Comparison of ENCODE assay signal across 23 cellular contexts in genomic region chr5:87589587-87589986, GRCh38.
A peak's percentile ranks its signal among the peaks of the same experiment; 100 is the strongest.
DNase-seq lines count a peak whose midpoint lies in the region; ATAC-seq, FAIRE-seq and TF ChIP-seq lines count a peak whose summit lies in the region.
"Had no signal": no experiment of that assay in that cellular context is flagged by ENCODE, and none has a peak within 500 bp of the region (broad histone marks: within the 10 kb centered on the region; RNA-seq: fewer than 3 reads in every experiment).

No MANE protein-coding gene starts in this region.

- H3K79me2 ChIP-seq in HepG2 (ENCODE audit: insufficient read depth, low read length): no peaks in the 10 kb centered on the region

- H3K27ac Mint-ChIP-seq in Calu3 (ENCODE audit: unreplicated experiment): no peak overlapping the region
- H3K27ac Mint-ChIP-seq: CD14-positive monocyte; CD4-positive, alpha-beta T cell; HFFc6 had no signal

- H3K4me1 ChIP-seq in HepG2 (ENCODE audit: insufficient read depth, low read length) (no peaks in the 10 kb centered on the region), right lobe of liver (no peaks in the 10 kb centered on the region)
- H3K4me1 ChIP-seq: BE2C; BLaER1 treated with 17β-estradiol and CSF1 and Interleukin-3, amounts not matched to agents 10 nM and 100 nM had no signal

- no peaks in the 10 kb centered on the region for H3K27me3 ChIP-seq in HepG2 (ENCODE audit: control insufficient read depth in 1 of 2, insufficient read depth in 2 of 2, low read length in 2 of 2)
- H3K27me3 ChIP-seq in right lobe of liver: no peaks in the 10 kb centered on the region
- H3K27me3 ChIP-seq: BE2C; BLaER1 treated with 17β-estradiol and CSF1 and Interleukin-3, amounts not matched to agents 10 nM and 100 nM had no signal

- H3K27ac ChIP-seq in HepG2 (ENCODE audit: extremely low read length, insufficient read depth, low read length) (no peak overlapping the region), right lobe of liver (no peak overlapping the region), caudate nucleus (ENCODE audit: low read depth, low read length) (peak overlapping the region; percentile 41), temporal lobe (ENCODE audit: low read depth, low read length) (peak overlapping the region; percentile 88)
- H3K27ac ChIP-seq: 22Rv1; BLaER1 treated with 17β-estradiol and CSF1 and Interleukin-3, amounts not matched to agents 10 nM and 100 nM had no signal

- no peak for ATAC-seq in HepG2
- ATAC-seq in right lobe of liver: no peak

- H3K9ac ChIP-seq in HepG2 (ENCODE audit: insufficient read depth, low read depth, low read length): no peak overlapping the region
- H3K9ac ChIP-seq: BLaER1 treated with 17β-estradiol and CSF1 and Interleukin-3, amounts not matched to agents 10 nM and 100 nM had no signal

- in situ Hi-C loops in HepG2 (cut with HindIII; ENCODE audit: extremely low pct_ligation_motif_present, low pct_unique_long_range_greater_than_20kb): no loop called here

- WGBS in HepG2 (ENCODE audit: low lambda C conversion rate): 4% methylated on average over 2 of the region's 2 CpGs
- 11% methylated on average over 2 of the region's 2 CpGs for WGBS in right lobe of liver (ENCODE audit: insufficient coverage, low coverage, low lambda C conversion rate, missing lambda C conversion rate)

- no peak for TF ChIP-seq RAD21 in HepG2 (CRISPR knock-in tag; IDR thresholded peaks at IDR 0.05)

- H3K36me3 Mint-ChIP-seq in Calu3 (ENCODE audit: insufficient read depth, unreplicated experiment): no peaks in the 10 kb centered on the region
- H3K36me3 Mint-ChIP-seq: CD14-positive monocyte; CD8-positive, alpha-beta memory T cell had no signal

- peaks cover 4% of the 10 kb centered on the region for H3K9me3 Mint-ChIP-seq in Calu3 (ENCODE audit: low read depth, unreplicated experiment)
- H3K9me3 Mint-ChIP-seq: CD4-positive, alpha-beta T cell had no signal

- no peaks in the 10 kb centered on the region for H3K27me3 Mint-ChIP-seq in Calu3 (ENCODE audit: unreplicated experiment)
- H3K27me3 Mint-ChIP-seq: CD8-positive, alpha-beta memory T cell had no signal

- intact Hi-C loops in HepG2 (cut with micrococcal nuclease; ENCODE audit: unreplicated experiment) (no loop called here), right lobe of liver (cut with DNase I) (no loop called here), Calu3 (cut with micrococcal nuclease; ENCODE audit: unreplicated experiment) (no loop called here)

- no peak overlapping the region for H3K4me2 ChIP-seq in HepG2 (ENCODE audit: low read depth, low read length)
- H3K4me2 ChIP-seq: BLaER1 treated with 17β-estradiol and CSF1 and Interleukin-3, amounts not matched to agents 10 nM and 100 nM had no signal

- H3K4me3 ChIP-seq in HepG2 (replicated peaks in 1 of 3; ENCODE audit: insufficient read depth in 1 of 3, low read depth in 2 of 3, low read length in 3 of 3) (no peak overlapping the region), right lobe of liver (no peak overlapping the region)
- H3K4me3 ChIP-seq: BLaER1 treated with 17β-estradiol and CSF1 and Interleukin-3, amounts not matched to agents 10 nM and 100 nM; HAP-1 had no signal

- H3K9me3 ChIP-seq in HepG2 (ENCODE audit: low read length) (peaks cover 6% of the 10 kb centered on the region; the same call in 1 of the 2 replicates), right lobe of liver (no peaks in the 10 kb centered on the region)
- H3K9me3 ChIP-seq: BE2C; BLaER1 treated with 17β-estradiol and CSF1 and Interleukin-3, amounts not matched to agents 10 nM and 100 nM; HAP-1 had no signal

- CTCF ChIA-PET in HepG2 (lab: Yijun Ruan, JAX; ENCODE audit: low intra/inter-chr PET ratio, low total read pairs): no interaction called here
- CTCF ChIA-PET in Calu3 (lab: Charles Lee): no interaction called here

- no peaks in the 10 kb centered on the region for H3K4me1 Mint-ChIP-seq in Calu3 (ENCODE audit: low read depth, unreplicated experiment)
- H3K4me1 Mint-ChIP-seq: CD14-positive monocyte; CD8-positive, alpha-beta memory T cell had no signal

- no peak for DNase-seq in HepG2 (ENCODE audit: low spot score)
- DNase-seq in right lobe of liver: no peak
- DNase-seq in caudate nucleus (lab: John Stamatoyannopoulos, UW): no peak
- DNase-seq in NOMO-1 treated with DMSO at 0.1 percent for 48 hours (lab: John Stamatoyannopoulos, UW; ENCODE audit: unreplicated experiment): no peak
- no peak for DNase-seq in Calu3
- DNase-seq: ACHN; AML-193; BE2C; CD4-positive, alpha-beta T cell; CD8-positive, alpha-beta memory T cell; DMS53; DMS79 treated with DMSO at 0.1 percent for 48 hours; GF-D8; GOT3; HFFc6 had no signal

- BruUV-seq in HepG2 (replicated peaks; lab: Mats Ljungman, UMichigan) (no TSS peak), Calu3 (replicated peaks; lab: Mats Ljungman, UMichigan) (no TSS peak)

- H3K36me3 ChIP-seq in HepG2 (replicated peaks in 1 of 2; ENCODE audit: control insufficient read depth in 1 of 2, insufficient read depth in 2 of 2, low read length in 2 of 2) (no peaks in the 10 kb centered on the region), right lobe of liver (no peaks in the 10 kb centered on the region)
- H3K36me3 ChIP-seq: BE2C; BLaER1 treated with 17β-estradiol and CSF1 and Interleukin-3, amounts not matched to agents 10 nM and 100 nM; HAP-1 had no signal

- no peak for TF ChIP-seq EP300 in HepG2 (IDR thresholded peaks at IDR 0.05; ENCODE audit: low read depth in 2 of 2, low read length in 2 of 2)
- no peak for TF ChIP-seq EP300 in HepG2 (CRISPR knock-in tag; IDR thresholded peaks at IDR 0.05; ENCODE audit: borderline replicate concordance)

- H4K20me1 ChIP-seq in HepG2 (ENCODE audit: insufficient read depth, low read length): no peaks in the 10 kb centered on the region
- H4K20me1 ChIP-seq: BLaER1 treated with 17β-estradiol and CSF1 and Interleukin-3, amounts not matched to agents 10 nM and 100 nM had no signal

- POLR2A ChIA-PET in HepG2 (lab: Yijun Ruan, JAX): no interaction called here

- TF ChIP-seq CTCF in HepG2 (CRISPR knock-in tag; IDR thresholded peaks at IDR 0.05): no peak
- no peak for TF ChIP-seq CTCF in right lobe of liver (IDR thresholded peaks at IDR 0.05)
- TF ChIP-seq CTCF in Calu3 (IDR thresholded peaks at IDR 0.05; ENCODE audit: unreplicated experiment): no peak

- TF ChIP-seq POLR2A in HepG2 (IDR thresholded peaks at IDR 0.05; ENCODE audit: insufficient read depth in 1 of 2, low read depth in 2 of 2, low read length in 2 of 2) (no peak), right lobe of liver (IDR thresholded peaks at IDR 0.05) (no peak)

- no peak for FAIRE-seq in HepG2 (lab: Jason Lieb, UNC)
- FAIRE-seq: A204.1, GM12892, H54 had no signal

- H2AFZ ChIP-seq in HepG2 (ENCODE audit: low read length): no peak overlapping the region

- no peak overlapping the region for H3K4me3 Mint-ChIP-seq in Calu3 (ENCODE audit: low read depth, unreplicated experiment)
- H3K4me3 Mint-ChIP-seq: CD14-positive monocyte; CD4-positive, alpha-beta T cell; CD8-positive, alpha-beta memory T cell; HFFc6 had no signal

TF ChIP-seq in HepG2, 621 proteins besides CTCF, POLR2A, EP300 and RAD21 (continues in another document):
- TF ChIP-seq ATF7 (IDR thresholded peaks at IDR 0.05) (no peak), ATF7 (CRISPR knock-in tag; IDR thresholded peaks at IDR 0.05) (no peak), RORA (CRISPR knock-in tag; IDR thresholded peaks at IDR 0.05) (no peak), ISL2 (CRISPR knock-in tag; IDR thresholded peaks at IDR 0.05) (no peak), ETV5 (CRISPR knock-in tag; IDR thresholded peaks at IDR 0.05; ENCODE audit: borderline replicate concordance) (no peak), KDM4B (CRISPR knock-in tag; IDR thresholded peaks at IDR 0.05) (no peak), USF2 (IDR thresholded peaks at IDR 0.05; ENCODE audit: low read depth, low read length) (0 out of 2 replicates have a peak, but pooled peaks have one; percentile 30), USF2 (CRISPR knock-in tag; IDR thresholded peaks at IDR 0.05; ENCODE audit: borderline replicate concordance) (no peak), ZNF33A (CRISPR knock-in tag; IDR thresholded peaks at IDR 0.05; ENCODE audit: borderline replicate concordance) (no peak), MBNL3 (CRISPR knock-in tag; conservative IDR thresholded peaks at IDR 0.05) (no peak), MTA3 (CRISPR knock-in tag; IDR thresholded peaks at IDR 0.05) (no peak), EHMT2 (IDR thresholded peaks at IDR 0.05; ENCODE audit: borderline replicate concordance, low read depth, low read length) (no peak), NFE2 (CRISPR knock-in tag; IDR thresholded peaks at IDR 0.05) (no peak), ZNF614 (CRISPR knock-in tag; IDR thresholded peaks at IDR 0.05; ENCODE audit: borderline replicate concordance) (no peak)

Comparison
In these comparisons a context has a peak if more than half of its experiments do, and no peak if none do; other contexts are left out.
1. H3K27ac ChIP-seq: peak in caudate nucleus (single experiment) and temporal lobe (single experiment); none in HepG2 (single experiment) and right lobe of liver (0 of 3).